29 cellular contexts compared by ENCODE assay signal in genomic region chr10:74733612-74734011, GRCh38.
DNase-seq lines count a peak whose midpoint lies in the region; ATAC-seq, FAIRE-seq and TF ChIP-seq lines count a peak whose summit lies in the region.
"Had no signal": no experiment of that assay in that cellular context is flagged by ENCODE, and none has a peak within 500 bp of the region (broad histone marks: within the 10 kb centered on the region; RNA-seq: fewer than 3 reads in every experiment).

No MANE protein-coding gene starts in this region.

- no peaks in the 10 kb centered on the region for H3K79me2 ChIP-seq in K562 (ENCODE audit: control insufficient read depth, insufficient read depth, low read length)

- CTCF ChIA-PET in HEK293 (lab: Yijun Ruan, JAX), result no interaction called here
- CTCF ChIA-PET in K562 (lab: Yijun Ruan, JAX; ENCODE audit: low intra/inter-chr PET ratio), result no interaction called here

- POLR2A ChIA-PET in HEK293 (lab: Yijun Ruan, JAX) (interaction anchor here (0.6 kb wide), 1 partner anchor 166 kb away, joined by 5 read pairs; no protein-coding TSS in a partner anchor), K562 (lab: Yijun Ruan, JAX) (interaction anchor here (0.6 kb wide), 2 partner anchors 10 to 74 kb away, joined by 3 read pairs; no protein-coding TSS in a partner anchor)

- H3K9ac ChIP-seq in K562 (ENCODE audit: insufficient read depth in 1 of 2, low read depth in 2 of 2, low read length in 2 of 2), result no peak overlapping the region
- H3K9ac ChIP-seq: BLaER1; BLaER1 treated with 17β-estradiol and CSF1 and Interleukin-3, amounts not matched to agents 10 nM and 100 nM had no signal

- H3K4me1 ChIP-seq in HEK293 (ENCODE audit: control insufficient read depth, insufficient read depth, low read length), result no peaks in the 10 kb centered on the region
- no peaks in the 10 kb centered on the region for H3K4me1 ChIP-seq in K562 (replicated peaks in 1 of 2; ENCODE audit: control insufficient read depth in 2 of 2, insufficient read depth in 2 of 2, low read length in 2 of 2)
- no peaks in the 10 kb centered on the region for H3K4me1 ChIP-seq in adrenal gland (replicated peaks in 1 of 2)
- H3K4me1 ChIP-seq: A549, BE2C, Caco-2 had no signal

- H3K4me2 ChIP-seq in K562 (ENCODE audit: insufficient read depth, low read length), result no peak overlapping the region
- H3K4me2 ChIP-seq: A549; BLaER1; BLaER1 treated with 17β-estradiol and CSF1 and Interleukin-3, amounts not matched to agents 10 nM and 100 nM had no signal

- H3K9me1 ChIP-seq in K562 (ENCODE audit: control insufficient read depth, insufficient read depth, low read length), result no peaks in the 10 kb centered on the region

- H3K4me3 ChIP-seq in HEK293 (ENCODE audit: low read depth, low read length) (no peak overlapping the region), K562 (no peak overlapping the region), adrenal gland (no peak overlapping the region)
- H3K4me3 ChIP-seq: A549; BLaER1; BLaER1 treated with 17β-estradiol and CSF1 and Interleukin-3, amounts not matched to agents 10 nM and 100 nM had no signal

- FAIRE-seq in K562 (lab: Jason Lieb, UNC), result no peak
- FAIRE-seq: A549, D721Med had no signal

- no peak for TF ChIP-seq POLR2A in K562 (conservative IDR thresholded peaks at IDR 0.05)
- TF ChIP-seq POLR2A in adrenal gland (IDR thresholded peaks at IDR 0.05), result no peak

- 60% methylated on average over 1 of the region's 1 CpG for WGBS in K562 (ENCODE audit: insufficient coverage, low coverage, missing lambda C conversion rate)
- 97 to 100% (median 98%) methylated on average over 1 of the region's 1 CpG for WGBS in adrenal gland, 4 donors

- DNase-seq in K562 (ENCODE audit: extremely low read depth in 1 of 4, low spot score in 3 of 4), result no peak
- no peak for DNase-seq in adrenal gland
- no peak for DNase-seq in DMS79 treated with DMSO at 0.1 percent for 48 hours (lab: John Stamatoyannopoulos, UW)
- DNase-seq: 8988T; ACHN; AML-193; BE2C; C1 segment of cervical spinal cord; Caco-2; Calu3; CD4-positive, alpha-beta memory T cell; CD4-positive, alpha-beta T cell; CD4-positive, CD25-positive, alpha-beta regulatory T cell; CD8-positive, alpha-beta memory T cell; CD8-positive, alpha-beta T cell; COR-L47; DMS 273 treated with DMSO at 0.1 percent for 48 hours; DMS153; DMS53; DMS79; DND-41; EL had no signal

- TF ChIP-seq EP300 in K562 (IDR thresholded peaks at IDR 0.05; ENCODE audit: low read length), result no peak

- in situ Hi-C loops in K562 (cut with MboI), result loop anchor here (10.0 kb wide), 1 partner anchor 361 kb away; a partner anchor contains a TSS

- no peak for TF ChIP-seq RAD21 in K562 (CRISPR knock-in tag; conservative IDR thresholded peaks at IDR 0.05 in 1 of 2, IDR thresholded peaks at IDR 0.05 in 1 of 2)

- no TSS peak for BruUV-seq in K562 (replicated peaks; lab: Mats Ljungman, UMichigan)

- TF ChIP-seq CTCF in HEK293 (tag by site-specific recombination; IDR thresholded peaks at IDR 0.05), result no peak
- TF ChIP-seq CTCF in K562 (IDR thresholded peaks at IDR 0.05 in 2 of 3, conservative IDR thresholded peaks at IDR 0.05 in 1 of 3; ENCODE audit: insufficient read depth in 2 of 3, low read depth in 1 of 3, low read length in 3 of 3), result no peak
- no peak for TF ChIP-seq CTCF in adrenal gland (IDR thresholded peaks at IDR 0.05)

- no peaks in the 10 kb centered on the region for H3K27me3 ChIP-seq in K562 (ENCODE audit: control insufficient read depth in 2 of 2, insufficient read depth in 2 of 2, low read length in 2 of 2)
- no peaks in the 10 kb centered on the region for H3K27me3 ChIP-seq in adrenal gland
- H3K27me3 ChIP-seq: BE2C; BLaER1; BLaER1 treated with 17β-estradiol and CSF1 and Interleukin-3, amounts not matched to agents 10 nM and 100 nM had no signal

- H2AFZ ChIP-seq in K562 (ENCODE audit: low read depth, low read length), result no peak overlapping the region

- H3K9me3 ChIP-seq in HEK293 (ENCODE audit: control insufficient read depth, insufficient read depth, low read depth, low read length) (no peaks in the 10 kb centered on the region), K562 (replicated peaks; ENCODE audit: control insufficient read depth, insufficient read depth, low read depth, low read length) (no peaks in the 10 kb centered on the region), adrenal gland (replicated peaks in 1 of 3) (no peaks in the 10 kb centered on the region)
- H3K9me3 ChIP-seq: A549, BE2C, Caco-2 had no signal

- intact Hi-C loops in K562 (cut with micrococcal nuclease) (loop anchor here (5.0 to 10.0 kb wide), 3 partner anchors 51 to 501 kb away; partner anchors contain the start of gene COMTD1), adrenal gland (cut with DNase I) (no loop called here)

- H4K20me1 ChIP-seq in K562 (replicated peaks; ENCODE audit: control insufficient read depth, insufficient read depth, low read length), result no peaks in the 10 kb centered on the region
- H4K20me1 ChIP-seq: BLaER1; BLaER1 treated with 17β-estradiol and CSF1 and Interleukin-3, amounts not matched to agents 10 nM and 100 nM had no signal

- ATAC-seq in K562, result no peak
- ATAC-seq: A549; CD8-positive, alpha-beta T cell had no signal

- H3K27ac ChIP-seq in HEK293 (ENCODE audit: extremely low read depth, low read depth, low read length) (no peak overlapping the region), K562 (ENCODE audit: extremely low read depth, low read depth, low read length) (no peak overlapping the region), adrenal gland (no peak overlapping the region)
- H3K27ac ChIP-seq: 22Rv1; A549; BLaER1; BLaER1 treated with 17β-estradiol and CSF1 and Interleukin-3, amounts not matched to agents 10 nM and 100 nM; C4-2B had no signal

- H3K36me3 ChIP-seq in HEK293 (ENCODE audit: control insufficient read depth in 2 of 2, insufficient read depth in 1 of 2, low read length in 2 of 2), result no peaks in the 10 kb centered on the region
- H3K36me3 ChIP-seq in K562 (ENCODE audit: control insufficient read depth, insufficient read depth, low read length), result no peaks in the 10 kb centered on the region
- H3K36me3 ChIP-seq in adrenal gland (replicated peaks in 1 of 2), result no peaks in the 10 kb centered on the region
- H3K36me3 ChIP-seq: BE2C; BLaER1; BLaER1 treated with 17β-estradiol and CSF1 and Interleukin-3, amounts not matched to agents 10 nM and 100 nM had no signal

TF ChIP-seq in HEK293, 187 proteins besides CTCF, POLR2A, EP300 and RAD21:
- TF ChIP-seq ZNF146 (tag by site-specific recombination; IDR thresholded peaks at IDR 0.05), result peak; percentile 67; the same call in 1 of the 2 replicates
- TF ChIP-seq ZNF624 (tag by site-specific recombination; IDR thresholded peaks at IDR 0.05), result no peak

TF ChIP-seq in K562, 482 proteins besides CTCF, POLR2A, EP300 and RAD21:
- TF ChIP-seq ZBTB34 (CRISPR knock-in tag; IDR thresholded peaks at IDR 0.05), result no peak
- TF ChIP-seq ZBTB17 (CRISPR knock-in tag; IDR thresholded peaks at IDR 0.05), result no peak
- TF ChIP-seq HOXB6 (CRISPR knock-in tag; IDR thresholded peaks at IDR 0.05; ENCODE audit: borderline replicate concordance), result no peak
- no peak for TF ChIP-seq CLOCK (CRISPR knock-in tag; IDR thresholded peaks at IDR 0.05; ENCODE audit: borderline replicate concordance)
- peak; percentile 95 for TF ChIP-seq ZNF146 (CRISPR knock-in tag; IDR thresholded peaks at IDR 0.05; ENCODE audit: unreplicated experiment)
- no peak for TF ChIP-seq NFE2L1 (tag; IDR thresholded peaks at IDR 0.05; ENCODE audit: borderline replicate concordance, low read depth)
- 0 out of 4 replicates have a peak, but pooled peaks have one; percentile 25 to 28 for TF ChIP-seq KDM1A (IDR thresholded peaks at IDR 0.05)
- TF ChIP-seq RBM25 (IDR thresholded peaks at IDR 0.05; ENCODE audit: low read depth, low read length, severe bottlenecking), result peak; percentile 66
- TF ChIP-seq BCOR (IDR thresholded peaks at IDR 0.05), result peak; percentile 40; the same call in 1 of the 2 replicates
- no peak for TF ChIP-seq ZFX (CRISPR knock-in tag; IDR thresholded peaks at IDR 0.05)

Comparison
In these comparisons a context has a peak if more than half of its experiments do, and no peak if none do; other contexts are left out.
1. Of the 44 proteins assayed by ChIP-seq in both K562 and HEK293: peak only in K562: none; only in HEK293: none; in both: ZNF146; in neither: 43.